ENCODE assay signal across 1 cellular context in genomic region chr3:195128255-195129071, GRCh38.
TF ChIP-seq lines count a peak whose summit lies in the region.

No MANE protein-coding gene starts in this region.

TF ChIP-seq in IMR-90, 13 proteins besides CTCF, POLR2A, EP300 and RAD21:
- no peak for TF ChIP-seq ELK1 (IDR thresholded peaks at IDR 0.05; ENCODE audit: borderline replicate concordance, low read depth, low read length)
- TF ChIP-seq MAFK (IDR thresholded peaks at IDR 0.05; ENCODE audit: low read depth, low read length), result no peak
- TF ChIP-seq RCOR1 (IDR thresholded peaks at IDR 0.05; ENCODE audit: insufficient replicate concordance, low read length), result no peak
- TF ChIP-seq USF2 (IDR thresholded peaks at IDR 0.05; ENCODE audit: low read depth, low read length), result no peak
- no peak for TF ChIP-seq CHD1 (IDR thresholded peaks at IDR 0.05; ENCODE audit: low read depth, low read length)
- TF ChIP-seq BHLHE40 (IDR thresholded peaks at IDR 0.05; ENCODE audit: low read depth, low read length), result no peak
- no peak for TF ChIP-seq SMC3 (IDR thresholded peaks at IDR 0.05; ENCODE audit: low read depth, low read length)
- no peak for TF ChIP-seq MXI1 (IDR thresholded peaks at IDR 0.05; ENCODE audit: borderline replicate concordance, low read depth, low read length)
- no peak for TF ChIP-seq FOS (IDR thresholded peaks at IDR 0.05; ENCODE audit: low read depth, low read length)
- TF ChIP-seq RFX5 (IDR thresholded peaks at IDR 0.05; ENCODE audit: low read depth, low read length), result no peak
- TF ChIP-seq CEBPB (IDR thresholded peaks at IDR 0.05; ENCODE audit: low read depth, low read length), result no peak
- TF ChIP-seq NFE2L2 (IDR thresholded peaks at IDR 0.05; ENCODE audit: low read depth, low read length), result no peak
